1 cellular context compared by ENCODE assay signal in genomic region chr7:105295626-105296352, GRCh38.
TF ChIP-seq lines count a peak whose summit lies in the region.

No MANE protein-coding gene starts in this region.

TF ChIP-seq in SK-N-SH, 30 proteins besides CTCF, POLR2A, EP300 and RAD21:
- TF ChIP-seq REST (IDR thresholded peaks at IDR 0.05; ENCODE audit: low read depth, low read length) (no peak), FOXJ3 (CRISPR knock-in tag; IDR thresholded peaks at IDR 0.05) (no peak), SIN3A (IDR thresholded peaks at IDR 0.05; ENCODE audit: borderline replicate concordance, low read depth, low read length) (no peak)
